Comparison of ENCODE assay signal across 14 cellular contexts in genomic region chr12:9392842-9393241, GRCh38.
DNase-seq lines count a peak whose midpoint lies in the region; ATAC-seq, FAIRE-seq and TF ChIP-seq lines count a peak whose summit lies in the region.
"Had no signal": no experiment of that assay in that cellular context is flagged by ENCODE, and none has a peak within 500 bp of the region (broad histone marks: within the 10 kb centered on the region; RNA-seq: fewer than 3 reads in every experiment).

No MANE protein-coding gene starts in this region.

- 37% methylated on average over 1 of the region's 1 CpG for WGBS in GM12878 (ENCODE audit: insufficient coverage, insufficient replicate concordance, low lambda C conversion rate, missing lambda C conversion rate)
- 91 to 95% methylated on average over 1 of the region's 1 CpG for WGBS in esophagus squamous epithelium, 2 donors

- SMC1A ChIA-PET in GM12878 (lab: Charles Lee; ENCODE audit: uncharacterized antibody, unreplicated experiment): interaction anchor here (1.3 kb wide), 1 partner anchor 62 kb away, joined by 3 read pairs; no protein-coding TSS in a partner anchor

- intact Hi-C loops in GM12878 (cut with micrococcal nuclease; ENCODE audit: unreplicated experiment) (no loop called here), esophagus squamous epithelium (cut with DNase I) (no loop called here)

- TF ChIP-seq EP300 in GM12878 (IDR thresholded peaks at IDR 0.05; ENCODE audit: borderline replicate concordance in 1 of 2, control insufficient read depth in 1 of 2, low read depth in 2 of 2, low read length in 2 of 2): no peak

- no peak overlapping the region for H2AFZ ChIP-seq in GM12878 (ENCODE audit: control insufficient read depth, low read depth, low read length)

- TF ChIP-seq CTCF in GM20000 (IDR thresholded peaks at IDR 0.05; ENCODE audit: extremely low read depth, missing control alignments): no peak
- TF ChIP-seq CTCF in GM12878 (IDR thresholded peaks at IDR 0.05 in 2 of 3, conservative IDR thresholded peaks at IDR 0.05 in 1 of 3; ENCODE audit: control insufficient read depth in 2 of 3, extremely low read depth in 1 of 3, insufficient read depth in 1 of 3, low read depth in 3 of 3, low read length in 3 of 3): no peak
- TF ChIP-seq CTCF in progenitor cell of endocrine pancreas (IDR thresholded peaks at IDR 0.05; ENCODE audit: unreplicated experiment): no peak
- TF ChIP-seq CTCF in esophagus squamous epithelium (IDR thresholded peaks at IDR 0.05): no peak
- TF ChIP-seq CTCF in chondrocyte (IDR thresholded peaks at IDR 0.05): no peak

- no peak overlapping the region for H3K9ac ChIP-seq in GM12878 (ENCODE audit: control insufficient read depth, insufficient read depth, low read length)

- no peak overlapping the region for H3K4me3 Mint-ChIP-seq in progenitor cell of endocrine pancreas (ENCODE audit: low read depth)
- H3K4me3 Mint-ChIP-seq in chondrocyte (ENCODE audit: unreplicated experiment): no peak overlapping the region
- H3K4me3 Mint-ChIP-seq: CD14-positive monocyte; CD8-positive, alpha-beta T cell had no signal

- no peak for ATAC-seq in GM12878
- no peak for ATAC-seq in GM18868 (IDR thresholded peaks at IDR 0.05; ENCODE audit: unreplicated experiment)
- ATAC-seq: CD8-positive, alpha-beta T cell had no signal

- RAD21 ChIA-PET in GM12878 (lab: Charles Lee; ENCODE audit: unreplicated experiment): no interaction called here

- H4K20me1 ChIP-seq in GM12878 (ENCODE audit: control insufficient read depth, insufficient read depth): no peaks in the 10 kb centered on the region

- H3K27ac Mint-ChIP-seq in progenitor cell of endocrine pancreas: peak overlapping the region; percentile 9
- no peak overlapping the region for H3K27ac Mint-ChIP-seq in chondrocyte (ENCODE audit: unreplicated experiment)
- H3K27ac Mint-ChIP-seq: CD14-positive monocyte; CD8-positive, alpha-beta T cell had no signal

- BruUV-seq in GM12878 (replicated peaks; lab: Mats Ljungman, UMichigan): no TSS peak

- POLR2A ChIA-PET in GM12878 (lab: Charles Lee): no interaction called here

- DNase-seq in GM18507 (ENCODE audit: extremely low spot score, insufficient read length, low read depth): no peak
- DNase-seq in GM20000 (ENCODE audit: low spot score): peak; percentile 1
- no peak for DNase-seq in GM12878 (ENCODE audit: low read depth, low spot score)
- no peak for DNase-seq in progenitor cell of endocrine pancreas (ENCODE audit: low spot score, unreplicated experiment)
- no peak for DNase-seq in esophagus squamous epithelium (lab: John Stamatoyannopoulos, UW)
- DNase-seq in chondrocyte (ENCODE audit: low spot score): no peak
- DNase-seq: CD8-positive, alpha-beta T cell; COR-L47; GOT3; Karpas-422 had no signal

- no peaks in the 10 kb centered on the region for H3K9me3 Mint-ChIP-seq in progenitor cell of endocrine pancreas (ENCODE audit: low read depth)
- no peaks in the 10 kb centered on the region for H3K9me3 Mint-ChIP-seq in chondrocyte (ENCODE audit: low read depth)
- H3K9me3 Mint-ChIP-seq: CD14-positive monocyte; CD8-positive, alpha-beta T cell had no signal

- no peak for TF ChIP-seq RAD21 in GM12878 (IDR thresholded peaks at IDR 0.05; ENCODE audit: insufficient read depth, low read depth, low read length)

- in situ Hi-C loops in GM12878 (cut with MboI): no loop called here

- H3K27ac ChIP-seq in GM12878 (ENCODE audit: control insufficient read depth, insufficient read depth) (no peak overlapping the region), esophagus squamous epithelium (no peak overlapping the region)

- peaks cover 3% of the 10 kb centered on the region; the same call in 1 of the 2 replicates for H3K4me1 ChIP-seq in GM12878 (ENCODE audit: control insufficient read depth, insufficient read depth, low read length)
- no peaks in the 10 kb centered on the region for H3K4me1 ChIP-seq in esophagus squamous epithelium

- no peaks in the 10 kb centered on the region for H3K27me3 ChIP-seq in GM12878 (replicated peaks in 1 of 2; ENCODE audit: control insufficient read depth in 2 of 2, insufficient read depth in 2 of 2, low read length in 1 of 2)
- H3K27me3 ChIP-seq in esophagus squamous epithelium: no peaks in the 10 kb centered on the region

- H3K4me3 ChIP-seq in GM12878 (no peak overlapping the region), esophagus squamous epithelium (no peak overlapping the region)
- H3K4me3 ChIP-seq: HAP-1 had no signal

- FAIRE-seq in GM18507 (lab: Jason Lieb, UNC) (peak; percentile 15), GM12878 (lab: Jason Lieb, UNC) (peak; percentile 72)
- FAIRE-seq: D721Med had no signal

- no peak overlapping the region for H3K4me2 ChIP-seq in GM12878 (ENCODE audit: control insufficient read depth, insufficient read depth)

- no peaks in the 10 kb centered on the region for H3K36me3 ChIP-seq in GM12878 (ENCODE audit: control insufficient read depth in 2 of 2, insufficient read depth in 2 of 2, low read length in 1 of 2)
- no peaks in the 10 kb centered on the region for H3K36me3 ChIP-seq in esophagus squamous epithelium
- H3K36me3 ChIP-seq: HAP-1 had no signal

- H3K79me2 ChIP-seq in GM12878 (ENCODE audit: control insufficient read depth, insufficient read depth, low read length): no peaks in the 10 kb centered on the region

- H3K4me1 Mint-ChIP-seq in progenitor cell of endocrine pancreas (ENCODE audit: low read depth) (peaks cover 20% of the 10 kb centered on the region), chondrocyte (ENCODE audit: low read depth) (peaks cover 3% of the 10 kb centered on the region)

- TF ChIP-seq POLR2A in GM12878 (IDR thresholded peaks at IDR 0.05; ENCODE audit: low read depth, low read length) (no peak), esophagus squamous epithelium (IDR thresholded peaks at IDR 0.05) (no peak)

- H3K27me3 Mint-ChIP-seq in progenitor cell of endocrine pancreas: no peaks in the 10 kb centered on the region
- H3K27me3 Mint-ChIP-seq in chondrocyte (ENCODE audit: low read depth): peaks cover 6% of the 10 kb centered on the region

- no peaks in the 10 kb centered on the region for H3K36me3 Mint-ChIP-seq in progenitor cell of endocrine pancreas (ENCODE audit: insufficient read depth)
- no peaks in the 10 kb centered on the region for H3K36me3 Mint-ChIP-seq in chondrocyte (ENCODE audit: low read depth)

- H3K9me3 ChIP-seq in GM12878 (replicated peaks; ENCODE audit: control insufficient read depth, insufficient read depth, low read length): no peaks in the 10 kb centered on the region
- no peaks in the 10 kb centered on the region for H3K9me3 ChIP-seq in esophagus squamous epithelium
- H3K9me3 ChIP-seq: HAP-1 had no signal

- CTCF ChIA-PET in GM12878 (lab: Yijun Ruan, JAX): no interaction called here

TF ChIP-seq in GM12878, 131 proteins besides CTCF, POLR2A, EP300 and RAD21:
- no peak for TF ChIP-seq ZNF207 (IDR thresholded peaks at IDR 0.05; ENCODE audit: borderline replicate concordance)
- TF ChIP-seq KAT2A (conservative IDR thresholded peaks at IDR 0.05; ENCODE audit: control insufficient read depth, low read depth, low read length): no peak
- no peak for TF ChIP-seq CREM (IDR thresholded peaks at IDR 0.05; ENCODE audit: low read depth)
- no peak for TF ChIP-seq POLR2AphosphoS2 (IDR thresholded peaks at IDR 0.05; ENCODE audit: low read depth, low read length)
- TF ChIP-seq ZBTB40 (IDR thresholded peaks at IDR 0.05; ENCODE audit: borderline replicate concordance): no peak
- TF ChIP-seq BRCA1 (IDR thresholded peaks at IDR 0.05; ENCODE audit: low read depth, low read length): no peak
- TF ChIP-seq ZZZ3 (IDR thresholded peaks at IDR 0.05; ENCODE audit: control insufficient read depth, insufficient read length, low read depth): no peak
